In the genomic region with DNA sequence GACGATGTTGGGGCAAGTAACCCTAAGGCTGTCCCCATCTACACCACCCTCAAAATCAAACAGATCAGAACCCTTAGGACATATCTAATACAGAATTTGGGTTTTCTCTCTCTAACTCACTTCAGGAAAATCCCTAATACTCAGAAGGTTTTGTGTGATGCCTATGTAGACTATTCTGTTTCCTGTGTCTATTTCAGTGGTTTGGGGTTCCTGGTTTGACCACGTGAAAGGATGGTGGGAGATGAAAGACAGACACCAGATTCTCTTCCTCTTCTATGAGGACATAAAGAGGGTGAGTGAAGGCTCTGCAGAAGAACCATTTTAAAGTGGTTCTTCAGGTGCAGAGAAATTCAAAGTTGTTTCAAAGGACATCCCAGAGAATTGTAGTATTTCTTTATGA, we compare ENCODE assay signal across 14 cellular contexts. TPM values are rescaled to one million over a fixed set of nuclear protein-coding genes. Genes with fewer than 3 reads are reported as not detected.
DNase-seq lines count a peak whose midpoint lies in the region; ATAC-seq lines count a peak whose summit lies in the region.
"Had no signal": no experiment of that assay in that cellular context is flagged by ENCODE, and none has a peak within 500 bp of the region (broad histone marks: within the 10 kb centered on the region; RNA-seq: fewer than 3 reads in every experiment).

No MANE protein-coding gene starts in this region.

- H3K4me1 ChIP-seq in neuronal stem cell (ENCODE audit: control insufficient read depth in 2 of 2, insufficient read depth in 1 of 2, low read depth in 1 of 2, low read length in 2 of 2) = no peaks in the 10 kb centered on the region
- no peaks in the 10 kb centered on the region for H3K4me1 ChIP-seq in aorta (ENCODE audit: control insufficient read depth in 1 of 2, insufficient read depth in 2 of 2, low read length in 2 of 2)

- no peak for DNase-seq in neuronal stem cell (ENCODE audit: low spot score)
- no peak for DNase-seq in putamen (ENCODE audit: low spot score)
- DNase-seq in aorta = no peak
- DNase-seq: NCI-H2227 treated with DMSO at 0.1 percent for 48 hours, PC-3, substantia nigra had no signal

- H2AFZ ChIP-seq in neuronal stem cell (ENCODE audit: low read length) = no peak overlapping the region
- H2AFZ ChIP-seq: hepatocyte had no signal

- no peak overlapping the region for H3K4me3 Mint-ChIP-seq in stimulated activated memory B cell treated with anti-CD40 and anti-IgM and Interleukin-4, amounts not matched to agents 10 μg/mL and 1 μg/mL and 100 μg/mL, for 72 hours
- H3K4me3 Mint-ChIP-seq: nephron, WTC11 had no signal

- no peak overlapping the region for H2AK5ac ChIP-seq in neuronal stem cell (ENCODE audit: low read depth, low read length)

- H3K18ac ChIP-seq in neuronal stem cell (ENCODE audit: low read length) = no peak overlapping the region

- no peak overlapping the region for H3K14ac ChIP-seq in neuronal stem cell (ENCODE audit: low read length)

- ATAC-seq in GM18867 (IDR thresholded peaks at IDR 0.05; ENCODE audit: unreplicated experiment) = peak; percentile 65
- peak; percentile 64 for ATAC-seq in GM21529 (IDR thresholded peaks at IDR 0.05; ENCODE audit: unreplicated experiment)
- ATAC-seq in HG03103 (IDR thresholded peaks at IDR 0.05; ENCODE audit: low read depth, unreplicated experiment) = peak; percentile 51
- peak; percentile 4 for ATAC-seq in stimulated activated memory B cell treated with anti-CD40 and anti-IgM and Interleukin-4, amounts not matched to agents 10 μg/mL and 1 μg/mL and 100 μg/mL, for 72 hours
- ATAC-seq in aorta (ENCODE audit: low FRiP score) = no peak
- ATAC-seq: WTC11 had no signal

- H3K36me3 ChIP-seq in neuronal stem cell (replicated peaks in 1 of 2; ENCODE audit: control insufficient read depth in 2 of 2, insufficient read depth in 2 of 2, low read length in 2 of 2) = no peaks in the 10 kb centered on the region
- no peaks in the 10 kb centered on the region for H3K36me3 ChIP-seq in aorta (ENCODE audit: control insufficient read depth in 1 of 2, insufficient read depth in 2 of 2, low read length in 1 of 2)

- H3K23ac ChIP-seq in neuronal stem cell (ENCODE audit: low read depth, low read length, poor library complexity) = no peak overlapping the region

- H3K27me3 Mint-ChIP-seq in stimulated activated memory B cell treated with anti-CD40 and anti-IgM and Interleukin-4, amounts not matched to agents 10 μg/mL and 1 μg/mL and 100 μg/mL, for 72 hours = peaks cover 7% of the 10 kb centered on the region

- H2BK12ac ChIP-seq in neuronal stem cell (ENCODE audit: low read length) = no peak overlapping the region

- H2BK15ac ChIP-seq in neuronal stem cell (ENCODE audit: low read length) = no peak overlapping the region

- H3K27ac Mint-ChIP-seq in stimulated activated memory B cell treated with anti-CD40 and anti-IgM and Interleukin-4, amounts not matched to agents 10 μg/mL and 1 μg/mL and 100 μg/mL, for 72 hours = no peak overlapping the region
- H3K27ac Mint-ChIP-seq: nephron, WTC11 had no signal

- no peaks in the 10 kb centered on the region for H3K79me1 ChIP-seq in neuronal stem cell (ENCODE audit: low read depth, low read length)

- no peak overlapping the region for H3K4me2 ChIP-seq in neuronal stem cell (ENCODE audit: insufficient read depth, low read length, poor library complexity, severe bottlenecking)
- H3K4me2 ChIP-seq: hepatocyte had no signal

- no peaks in the 10 kb centered on the region for H3K4me1 Mint-ChIP-seq in stimulated activated memory B cell treated with anti-CD40 and anti-IgM and Interleukin-4, amounts not matched to agents 10 μg/mL and 1 μg/mL and 100 μg/mL, for 72 hours
- H3K4me1 Mint-ChIP-seq: nephron, WTC11 had no signal

- H2BK120ac ChIP-seq in neuronal stem cell (ENCODE audit: low read depth, low read length) = no peak overlapping the region

- H3K36me3 Mint-ChIP-seq in stimulated activated memory B cell treated with anti-CD40 and anti-IgM and Interleukin-4, amounts not matched to agents 10 μg/mL and 1 μg/mL and 100 μg/mL, for 72 hours = no peaks in the 10 kb centered on the region
- H3K36me3 Mint-ChIP-seq: WTC11 had no signal

- no peaks in the 10 kb centered on the region for H3K27me3 ChIP-seq in neuronal stem cell (ENCODE audit: control insufficient read depth in 3 of 3, insufficient read depth in 3 of 3, low read depth in 1 of 3, low read length in 3 of 3)
- H3K27me3 ChIP-seq in aorta (ENCODE audit: control insufficient read depth in 1 of 2, insufficient read depth in 2 of 2, low read length in 1 of 2) = no peaks in the 10 kb centered on the region
- H3K27me3 ChIP-seq: hepatocyte had no signal

- intact Hi-C loops in aorta (cut with DNase I) = no loop called here

- H3K27ac ChIP-seq in neuronal stem cell (replicated peaks; ENCODE audit: low read length) = no peak overlapping the region
- H3K27ac ChIP-seq in aorta (ENCODE audit: low read depth in 1 of 2, low read length in 2 of 2) = no peak overlapping the region
- H3K27ac ChIP-seq: epithelial cell of prostate, hepatocyte had no signal

- no peak overlapping the region for H3K4ac ChIP-seq in neuronal stem cell (ENCODE audit: low read length)

- H4K91ac ChIP-seq in neuronal stem cell (ENCODE audit: low read depth, low read length, poor library complexity) = no peak overlapping the region

- no peak overlapping the region for H4K8ac ChIP-seq in neuronal stem cell (ENCODE audit: low read depth, low read length)

- H3K4me3 ChIP-seq in neuronal stem cell (ENCODE audit: low read length in 2 of 2) (no peak overlapping the region), aorta (ENCODE audit: low read length in 2 of 2) (no peak overlapping the region)
- H3K4me3 ChIP-seq: hepatocyte had no signal

- H3K9me3 Mint-ChIP-seq in stimulated activated memory B cell treated with anti-CD40 and anti-IgM and Interleukin-4, amounts not matched to agents 10 μg/mL and 1 μg/mL and 100 μg/mL, for 72 hours = no peaks in the 10 kb centered on the region
- H3K9me3 Mint-ChIP-seq: nephron had no signal

- no peak overlapping the region for H2BK5ac ChIP-seq in neuronal stem cell (ENCODE audit: low read length)

- no peaks in the 10 kb centered on the region for H3K9me3 ChIP-seq in neuronal stem cell (replicated peaks in 1 of 2; ENCODE audit: control insufficient read depth in 2 of 2, insufficient read depth in 1 of 2, low read depth in 1 of 2, low read length in 2 of 2)
- H3K9me3 ChIP-seq in aorta (ENCODE audit: control insufficient read depth, low read length) = no peaks in the 10 kb centered on the region

- no peak overlapping the region for H3K9ac ChIP-seq in neuronal stem cell (ENCODE audit: low read depth, low read length, poor library complexity)

- no CpG with 5 or more reads among the region's 2 CpGs for WGBS in neuronal stem cell (ENCODE audit: extremely low coverage in 2 of 2, insufficient read length in 2 of 2, insufficient replicate concordance in 1 of 2), 2 donors
- WGBS in aorta, 2 donors = 73 to 80% methylated on average over 2 of the region's 2 CpGs

RNA-seq across cellular contexts. Expression of a gene that starts 16.3 kb away (rescaled TPM):
- polyA plus RNA-seq in neuronal stem cell (2013, experiment 1 of 2) = 1.1 TPM
- polyA plus RNA-seq in neuronal stem cell (2013, experiment 2 of 2) = 1.2 TPM
- total RNA-seq in aorta = 1 to 10 TPM; 1.7 to 2.8 TPM
- not detected for polyA plus RNA-seq in aorta
- total RNA-seq: PC-3 had no signal
